In genomic region chr12:89151536-89151935, GRCh38 we compare ENCODE assay signal across 24 cellular contexts.
"Had no signal": no experiment of that assay in that cellular context is flagged by ENCODE, and none has a peak within 500 bp of the region (broad histone marks: within the 10 kb centered on the region; RNA-seq: fewer than 3 reads in every experiment).

No MANE protein-coding gene starts in this region.

- ATAC-seq: activated T-helper 17 cell treated with anti-CD3 and anti-CD28 coated beads, Interleukin-2, amount 50 U/mL, for 72 hours; T-helper 17 cell had no signal

- H3K27me3 Mint-ChIP-seq: activated B cell treated with CpG ODN at 0.5 μM for 24 hours; activated CD4-positive, alpha-beta T cell treated with anti-CD3 and anti-CD28 coated beads, Interleukin-2, amount 10 ng/mL, durations not matched to agents 24 days and 14 days; activated naive CD8-positive, alpha-beta T cell; activated T-helper 17 cell treated with anti-CD3 and anti-CD28 coated beads, Interleukin-2, amount 50 U/mL, for 72 hours; T-helper 17 cell had no signal

- H3K36me3 ChIP-seq: cardiac muscle cell had no signal

- H3K4me2 ChIP-seq: PC-9 had no signal

- FAIRE-seq: astrocyte had no signal

- H2AFZ ChIP-seq: PC-9 had no signal

- H3K4me3 Mint-ChIP-seq: activated B cell treated with CpG ODN at 0.5 μM for 24 hours; activated CD4-positive, alpha-beta T cell treated with anti-CD3 and anti-CD28 coated beads, Interleukin-2, amount 10 ng/mL, durations not matched to agents 24 days and 14 days; activated naive CD4-positive, alpha-beta T cell treated with anti-CD3 and anti-CD28 coated beads for 36 hours; activated naive CD8-positive, alpha-beta T cell; activated T-helper 17 cell treated with anti-CD3 and anti-CD28 coated beads, Interleukin-2, amount 50 U/mL, for 72 hours; brain; T-helper 17 cell had no signal

- H3K36me3 Mint-ChIP-seq: brain had no signal

- DNase-seq: activated B cell treated with CpG ODN at 0.5 μM for 24 hours; activated CD4-positive, alpha-beta T cell treated with anti-CD3 and anti-CD28 coated beads for 1 hour; activated CD4-positive, alpha-beta T cell treated with anti-CD3 and anti-CD28 coated beads, Interleukin-2, amount 10 ng/mL, durations not matched to agents 24 days and 14 days; activated CD4-positive, alpha-beta T cell treated with anti-CD3 and anti-CD28 coated beads, Interleukin-2, amount 50 U/mL, for 48 hours; activated gamma-delta T cell; activated naive CD4-positive, alpha-beta T cell treated with anti-CD3 and anti-CD28 coated beads for 36 hours; activated T-cell treated with anti-CD3 and anti-CD28 coated beads for 4 hours; activated T-cell treated with anti-CD3 and anti-CD28 coated beads, Interleukin-2, amount 50 U/mL, for 48 hours; amygdala; Kasumi-1; NCI-H1105 treated with DMSO at 0.1 percent for 48 hours; NCI-H1436 treated with DMSO at 0.1 percent for 48 hours; NCI-H187; NCI-H2081; NCI-H510A treated with DMSO at 0.1 percent for 48 hours; PC-9; SIG-M5; T-helper 17 cell; T-helper 9 cell had no signal

- H3K27ac Mint-ChIP-seq: activated B cell treated with CpG ODN at 0.5 μM for 24 hours; activated CD4-positive, alpha-beta T cell treated with anti-CD3 and anti-CD28 coated beads, Interleukin-2, amount 10 ng/mL, durations not matched to agents 24 days and 14 days; activated naive CD4-positive, alpha-beta T cell treated with anti-CD3 and anti-CD28 coated beads for 36 hours; activated naive CD8-positive, alpha-beta T cell; activated T-helper 17 cell treated with anti-CD3 and anti-CD28 coated beads, Interleukin-2, amount 50 U/mL, for 72 hours; brain; T-helper 17 cell had no signal

- H3K27me3 ChIP-seq: cardiac muscle cell had no signal

- H3K4me3 ChIP-seq: cardiac muscle cell, PC-9 had no signal

- H3K27ac ChIP-seq: cardiac muscle cell, PC-9 had no signal

- H3K4me1 Mint-ChIP-seq: brain had no signal
